In the genomic region with DNA sequence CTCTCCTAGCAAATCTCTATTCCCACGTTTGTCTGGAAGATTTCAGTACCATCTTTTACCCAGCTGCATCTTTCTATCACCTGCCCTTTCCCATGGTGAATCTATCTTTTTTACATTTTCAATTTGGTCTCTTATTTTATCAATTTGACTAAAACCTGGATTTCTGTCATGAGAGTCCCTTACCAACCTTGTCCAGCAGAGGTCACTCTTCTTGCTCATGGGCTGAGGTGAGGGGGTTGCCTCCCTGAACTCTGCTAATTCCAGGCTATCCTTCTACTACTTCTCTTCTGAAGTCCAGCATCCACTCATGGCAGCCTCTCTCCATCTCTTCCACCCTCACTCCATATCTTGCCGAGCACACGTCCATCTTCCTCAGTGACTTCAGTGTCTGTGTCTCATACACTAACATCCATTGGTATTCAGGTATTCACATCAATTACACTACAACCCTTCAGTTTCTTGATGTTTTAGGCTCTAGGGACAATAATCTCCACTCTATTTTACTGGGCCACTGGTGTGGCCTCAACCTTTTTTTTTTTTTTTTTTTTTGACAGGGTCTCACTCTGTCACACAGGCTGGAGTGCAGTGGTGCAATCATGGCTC, we compare ENCODE assay signal across 8 cellular contexts. TPM values are rescaled to one million over a fixed set of nuclear protein-coding genes. Genes with fewer than 3 reads are reported as not detected.
DNase-seq lines count a peak whose midpoint lies in the region; ATAC-seq and TF ChIP-seq lines count a peak whose summit lies in the region.

No MANE protein-coding gene starts in this region.

- intact Hi-C loops in CD4-positive, alpha-beta memory T cell (cut with micrococcal nuclease) = loop anchor here (2.0 to 10.0 kb wide), 2 partner anchors 958 to 1140 kb away; no protein-coding TSS in a partner anchor
- intact Hi-C loops in gastrocnemius medialis (cut with DNase I; ENCODE audit: low total_unique reads) = no loop called here

- ATAC-seq in GM18511 (IDR thresholded peaks at IDR 0.05; ENCODE audit: unreplicated experiment) (peak; percentile 71), gastrocnemius medialis (no peak), GM19455 (IDR thresholded peaks at IDR 0.05; ENCODE audit: unreplicated experiment) (no peak), HG03039 (IDR thresholded peaks at IDR 0.05; ENCODE audit: unreplicated experiment) (no peak)

- CTCF ChIA-PET in CD4-positive, alpha-beta memory T cell (lab: Charles Lee; ENCODE audit: partially characterized antibody) = interaction anchor here (0.7 to 3.0 kb wide), 11 partner anchors 8 to 314 kb away, joined by 3 to 18 read pairs (median 3); partner anchors contain the start of gene ZNF827

- POLR2A ChIA-PET in CD4-positive, alpha-beta memory T cell (lab: Charles Lee; ENCODE audit: partially characterized antibody) = no interaction called here

- in situ Hi-C loops in gastrocnemius medialis (cut with MboI; ENCODE audit: low sequenced_read_pairs in 4 of 4) = no loop called here

- no peaks in the 10 kb centered on the region for H3K27me3 ChIP-seq in CD4-positive, alpha-beta memory T cell (ENCODE audit: insufficient read depth, low read length)
- H3K27me3 ChIP-seq in WERI-Rb-1 (ENCODE audit: insufficient read depth, low read depth, severe bottlenecking) (no peaks in the 10 kb centered on the region), gastrocnemius medialis (no peaks in the 10 kb centered on the region)

- peaks cover 0 to 5% (median 0%) of the 10 kb centered on the region in 8 donors for H3K9me3 Mint-ChIP-seq in CD4-positive, alpha-beta memory T cell

- H3K9me3 ChIP-seq in CD4-positive, alpha-beta memory T cell (ENCODE audit: control insufficient read depth in 1 of 2, low read length in 2 of 2) = no peaks in the 10 kb centered on the region
- no peaks in the 10 kb centered on the region for H3K9me3 ChIP-seq in WERI-Rb-1 (ENCODE audit: severe bottlenecking)
- no peaks in the 10 kb centered on the region for H3K9me3 ChIP-seq in gastrocnemius medialis

- H3K27ac ChIP-seq in CD4-positive, alpha-beta memory T cell (ENCODE audit: low read depth, low read length) = no peak overlapping the region
- H3K27ac ChIP-seq in WERI-Rb-1 (no peak overlapping the region), gastrocnemius medialis (no peak overlapping the region)

- no peak overlapping the region for H3K4me3 Mint-ChIP-seq in CD4-positive, alpha-beta memory T cell

- no peaks in the 10 kb centered on the region for H3K4me1 ChIP-seq in CD4-positive, alpha-beta memory T cell (ENCODE audit: insufficient read depth, low read length)
- no peaks in the 10 kb centered on the region for H3K4me1 ChIP-seq in gastrocnemius medialis

- no peaks in the 10 kb centered on the region for H3K36me3 Mint-ChIP-seq in CD4-positive, alpha-beta memory T cell

- peak; percentile 24 to 50 (median 33) for DNase-seq in CD4-positive, alpha-beta memory T cell
- DNase-seq in Kasumi-1 (lab: John Stamatoyannopoulos, UW) (peak; percentile 59 to 75), WERI-Rb-1 (peak; percentile 50), fibroblast of pulmonary artery (ENCODE audit: low read depth) (peak; percentile 59), gastrocnemius medialis (no peak)

- TF ChIP-seq POLR2A in gastrocnemius medialis (IDR thresholded peaks at IDR 0.05) = no peak

- no peaks in the 10 kb centered on the region for H3K4me1 Mint-ChIP-seq in CD4-positive, alpha-beta memory T cell

- peaks cover 6 to 8% of the 10 kb centered on the region in 2 donors for H3K27me3 Mint-ChIP-seq in CD4-positive, alpha-beta memory T cell

- no peak overlapping the region for H3K4me3 ChIP-seq in CD4-positive, alpha-beta memory T cell (ENCODE audit: low read length in 2 of 2)
- H3K4me3 ChIP-seq in WERI-Rb-1 (ENCODE audit: low read depth, low read length) (no peak overlapping the region), fibroblast of pulmonary artery (replicated peaks; ENCODE audit: low read depth, low read length) (no peak overlapping the region), gastrocnemius medialis (no peak overlapping the region)

- peak overlapping the region in 1 of 7 donors; percentile 57 for H3K27ac Mint-ChIP-seq in CD4-positive, alpha-beta memory T cell

- TF ChIP-seq CTCF in WERI-Rb-1 (IDR thresholded peaks at IDR 0.05; ENCODE audit: low read depth, low read length) (peak; percentile 89), fibroblast of pulmonary artery (IDR thresholded peaks at IDR 0.05; ENCODE audit: low read length, missing control alignments) (peak; percentile 85), gastrocnemius medialis (IDR thresholded peaks at IDR 0.05 in 4 of 5, conservative IDR thresholded peaks at IDR 0.05 in 1 of 5) (peak; percentile 37 to 64 (median 49))

- H3K36me3 ChIP-seq in CD4-positive, alpha-beta memory T cell (ENCODE audit: insufficient read depth, low read length) = no peaks in the 10 kb centered on the region
- H3K36me3 ChIP-seq in WERI-Rb-1 (no peaks in the 10 kb centered on the region), gastrocnemius medialis (no peaks in the 10 kb centered on the region)

RNA-seq across cellular contexts. Expression of gene ZNF827, which starts 17.8 kb away (rescaled TPM):
- total RNA-seq in CD4-positive, alpha-beta memory T cell = 10 to 100 TPM; 25.0 to 27.3 TPM
- 1 to 10 TPM; 1.4 to 3.0 TPM for polyA plus RNA-seq in CD4-positive, alpha-beta memory T cell
- 10 to 100 TPM in 2 of 4 donors, 1 to 10 TPM in 2; 7.2 to 16.1 (median 10.9) TPM for total RNA-seq in gastrocnemius medialis

Comparison
In these comparisons a context has a peak if more than half of its experiments do, and no peak if none do; other contexts are left out.
1. DNase-seq: peak in CD4-positive, alpha-beta memory T cell (5 of 5), Kasumi-1 (2 of 2), WERI-Rb-1 (single experiment) and fibroblast of pulmonary artery (single experiment); none in gastrocnemius medialis (0 of 2).
2. Peak in every context shown above with its lines, with median percentiles within 50 percentile points of each other: CTCF ChIP-seq.